1 cellular context compared by ENCODE assay signal in genomic region chr17:64662774-64663367, GRCh38.
TF ChIP-seq lines count a peak whose summit lies in the region.

No MANE protein-coding gene starts in this region.

TF ChIP-seq in HCT116, 20 proteins besides CTCF, POLR2A, EP300 and RAD21 (continued from another document):
- TF ChIP-seq REST (IDR thresholded peaks at IDR 0.05; ENCODE audit: low read depth), result no peak
- TF ChIP-seq EZH2 (IDR thresholded peaks at IDR 0.05), result no peak
- no peak for TF ChIP-seq TCF7L2 (IDR thresholded peaks at IDR 0.05; ENCODE audit: borderline replicate concordance, extremely low read depth, insufficient read depth, insufficient read length)
- TF ChIP-seq EZH2phosphoT487 (IDR thresholded peaks at IDR 0.05; ENCODE audit: borderline replicate concordance), result no peak
- no peak for TF ChIP-seq CEBPB (IDR thresholded peaks at IDR 0.05; ENCODE audit: low read depth)
